ENCODE assay signal across 1 cellular context in the genomic region with DNA sequence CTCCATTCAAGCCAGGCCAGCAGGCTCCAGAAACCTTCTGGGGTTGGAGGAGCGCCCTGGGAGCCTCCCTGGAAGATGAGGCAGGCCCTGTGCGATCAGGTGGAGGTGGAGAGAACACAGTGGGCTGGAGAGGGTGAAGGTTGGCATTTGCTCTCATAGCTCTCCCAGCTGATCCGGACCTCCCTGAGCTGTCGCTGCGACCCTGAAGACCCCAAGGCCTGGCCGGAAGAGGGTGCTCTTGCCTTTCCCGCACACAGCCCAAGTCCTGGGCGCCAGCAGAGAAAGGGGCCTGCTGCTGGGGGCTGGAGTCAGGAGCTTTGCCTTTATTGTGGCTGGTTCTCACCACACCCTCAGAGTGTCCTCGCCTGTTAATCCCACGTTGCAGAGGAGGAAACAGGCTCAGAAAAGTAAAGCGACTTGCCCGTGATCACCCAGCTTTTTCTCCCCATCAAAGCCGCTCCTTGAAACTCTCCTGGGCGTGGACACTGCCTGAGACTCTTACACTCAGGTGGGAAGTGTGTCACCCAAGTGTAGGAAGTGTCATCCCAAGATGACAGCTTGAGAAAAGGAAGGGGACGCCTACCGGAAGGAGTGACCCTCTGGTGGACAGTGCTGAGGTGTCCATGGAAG.
TF ChIP-seq lines count a peak whose summit lies in the region.

No MANE protein-coding gene starts in this region.

TF ChIP-seq in GM23338, 12 proteins besides CTCF, POLR2A, EP300 and RAD21 (continued from another document):
- TF ChIP-seq, protein P1, sequence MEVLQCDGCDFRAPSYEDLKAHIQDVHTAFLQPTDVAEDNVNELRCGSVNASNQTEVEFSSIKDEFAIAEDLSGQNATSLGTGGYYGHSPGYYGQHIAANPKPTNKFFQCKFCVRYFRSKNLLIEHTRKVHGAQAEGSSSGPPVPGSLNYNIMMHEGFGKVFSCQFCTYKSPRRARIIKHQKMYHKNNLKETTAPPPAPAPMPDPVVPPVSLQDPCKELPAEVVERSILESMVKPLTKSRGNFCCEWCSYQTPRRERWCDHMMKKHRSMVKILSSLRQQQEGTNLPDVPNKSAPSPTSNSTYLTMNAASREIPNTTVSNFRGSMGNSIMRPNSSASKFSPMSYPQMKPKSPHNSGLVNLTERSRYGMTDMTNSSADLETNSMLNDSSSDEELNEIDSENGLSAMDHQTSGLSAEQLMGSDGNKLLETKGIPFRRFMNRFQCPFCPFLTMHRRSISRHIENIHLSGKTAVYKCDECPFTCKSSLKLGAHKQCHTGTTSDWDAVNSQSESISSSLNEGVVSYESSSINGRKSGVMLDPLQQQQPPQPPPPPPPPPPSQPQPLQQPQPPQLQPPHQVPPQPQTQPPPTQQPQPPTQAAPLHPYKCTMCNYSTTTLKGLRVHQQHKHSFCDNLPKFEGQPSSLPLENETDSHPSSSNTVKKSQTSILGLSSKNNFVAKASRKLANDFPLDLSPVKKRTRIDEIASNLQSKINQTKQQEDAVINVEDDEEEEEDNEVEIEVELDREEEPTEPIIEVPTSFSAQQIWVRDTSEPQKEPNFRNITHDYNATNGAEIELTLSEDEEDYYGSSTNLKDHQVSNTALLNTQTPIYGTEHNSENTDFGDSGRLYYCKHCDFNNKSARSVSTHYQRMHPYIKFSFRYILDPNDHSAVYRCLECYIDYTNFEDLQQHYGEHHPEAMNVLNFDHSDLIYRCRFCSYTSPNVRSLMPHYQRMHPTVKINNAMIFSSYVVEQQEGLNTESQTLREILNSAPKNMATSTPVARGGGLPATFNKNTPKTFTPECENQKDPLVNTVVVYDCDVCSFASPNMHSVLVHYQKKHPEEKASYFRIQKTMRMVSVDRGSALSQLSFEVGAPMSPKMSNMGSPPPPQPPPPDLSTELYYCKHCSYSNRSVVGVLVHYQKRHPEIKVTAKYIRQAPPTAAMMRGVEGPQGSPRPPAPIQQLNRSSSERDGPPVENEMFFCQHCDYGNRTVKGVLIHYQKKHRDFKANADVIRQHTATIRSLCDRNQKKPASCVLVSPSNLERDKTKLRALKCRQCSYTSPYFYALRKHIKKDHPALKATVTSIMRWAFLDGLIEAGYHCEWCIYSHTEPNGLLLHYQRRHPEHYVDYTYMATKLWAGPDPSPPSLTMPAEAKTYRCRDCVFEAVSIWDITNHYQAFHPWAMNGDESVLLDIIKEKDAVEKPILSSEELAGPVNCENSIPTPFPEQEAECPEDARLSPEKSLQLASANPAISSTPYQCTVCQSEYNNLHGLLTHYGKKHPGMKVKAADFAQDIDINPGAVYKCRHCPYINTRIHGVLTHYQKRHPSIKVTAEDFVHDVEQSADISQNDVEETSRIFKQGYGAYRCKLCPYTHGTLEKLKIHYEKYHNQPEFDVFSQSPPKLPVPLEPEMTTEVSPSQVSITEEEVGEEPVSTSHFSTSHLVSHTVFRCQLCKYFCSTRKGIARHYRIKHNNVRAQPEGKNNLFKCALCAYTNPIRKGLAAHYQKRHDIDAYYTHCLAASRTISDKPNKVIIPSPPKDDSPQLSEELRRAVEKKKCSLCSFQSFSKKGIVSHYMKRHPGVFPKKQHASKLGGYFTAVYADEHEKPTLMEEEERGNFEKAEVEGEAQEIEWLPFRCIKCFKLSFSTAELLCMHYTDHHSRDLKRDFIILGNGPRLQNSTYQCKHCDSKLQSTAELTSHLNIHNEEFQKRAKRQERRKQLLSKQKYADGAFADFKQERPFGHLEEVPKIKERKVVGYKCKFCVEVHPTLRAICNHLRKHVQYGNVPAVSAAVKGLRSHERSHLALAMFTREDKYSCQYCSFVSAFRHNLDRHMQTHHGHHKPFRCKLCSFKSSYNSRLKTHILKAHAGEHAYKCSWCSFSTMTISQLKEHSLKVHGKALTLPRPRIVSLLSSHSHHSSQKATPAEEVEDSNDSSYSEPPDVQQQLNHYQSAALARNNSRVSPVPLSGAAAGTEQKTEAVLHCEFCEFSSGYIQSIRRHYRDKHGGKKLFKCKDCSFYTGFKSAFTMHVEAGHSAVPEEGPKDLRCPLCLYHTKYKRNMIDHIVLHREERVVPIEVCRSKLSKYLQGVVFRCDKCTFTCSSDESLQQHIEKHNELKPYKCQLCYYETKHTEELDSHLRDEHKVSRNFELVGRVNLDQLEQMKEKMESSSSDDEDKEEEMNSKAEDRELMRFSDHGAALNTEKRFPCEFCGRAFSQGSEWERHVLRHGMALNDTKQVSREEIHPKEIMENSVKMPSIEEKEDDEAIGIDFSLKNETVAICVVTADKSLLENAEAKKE (CRISPR knock-in tag; IDR thresholded peaks at IDR 0.05), result no peak
- no peak for TF ChIP-seq JUNB (IDR thresholded peaks at IDR 0.05; ENCODE audit: unreplicated experiment)
